1 cellular context compared by ENCODE assay signal in genomic region chr1:154961497-154962237, GRCh38.
TF ChIP-seq lines count a peak whose summit lies in the region.

PYGO2 (minus strand) TSS chr1:154961782; CDS start chr1:154961576, 206 bp downstream.

TF ChIP-seq in HepG2, 621 proteins besides CTCF, POLR2A, EP300 and RAD21 (continued from another document and continues in another):
- TF ChIP-seq ZBTB8A (CRISPR knock-in tag; IDR thresholded peaks at IDR 0.05; ENCODE audit: borderline replicate concordance, low read depth) (peak; percentile 40; the same call in 1 of the 2 replicates), ZFP62 (CRISPR knock-in tag; IDR thresholded peaks at IDR 0.05) (0 out of 2 replicates have a peak, but pooled peaks have one; percentile 52), HBP1 (CRISPR knock-in tag; IDR thresholded peaks at IDR 0.05; ENCODE audit: low read depth) (no peak), HOXD1 (CRISPR knock-in tag; IDR thresholded peaks at IDR 0.05) (peak; percentile 88), GZF1 (CRISPR knock-in tag; IDR thresholded peaks at IDR 0.05) (no peak), ARID5B (CRISPR knock-in tag; IDR thresholded peaks at IDR 0.05) (peak; percentile 18; the same call in 1 of the 2 replicates), ATF1 (CRISPR knock-in tag; IDR thresholded peaks at IDR 0.05) (no peak), TFDP2 (CRISPR knock-in tag; IDR thresholded peaks at IDR 0.05) (peak; percentile 64; the same call in 1 of the 2 replicates), ZNF275 (CRISPR knock-in tag; IDR thresholded peaks at IDR 0.05; ENCODE audit: borderline replicate concordance) (0 out of 2 replicates have a peak, but pooled peaks have one; percentile 48), CERS6 (CRISPR knock-in tag; IDR thresholded peaks at IDR 0.05) (no peak), PREB (CRISPR knock-in tag; IDR thresholded peaks at IDR 0.05) (0 out of 2 replicates have a peak, but pooled peaks have one; percentile 71), ZNF605 (CRISPR knock-in tag; IDR thresholded peaks at IDR 0.05) (peak; percentile 7; the same call in 1 of the 2 replicates), MEF2D (CRISPR knock-in tag; IDR thresholded peaks at IDR 0.05) (no peak), ZNF556 (CRISPR knock-in tag; IDR thresholded peaks at IDR 0.05; ENCODE audit: borderline replicate concordance) (peak; percentile 60; the same call in 1 of the 2 replicates), NR2C2 (CRISPR knock-in tag; IDR thresholded peaks at IDR 0.05; ENCODE audit: borderline replicate concordance) (peak; percentile 81), CBX1 (IDR thresholded peaks at IDR 0.05; ENCODE audit: low read depth) (no peak), ZNF709 (CRISPR knock-in tag; IDR thresholded peaks at IDR 0.05) (no peak; the same call in 1 of the 2 replicates), TARDBP (CRISPR knock-in tag; IDR thresholded peaks at IDR 0.05) (peak; percentile 50; the same call in 1 of the 2 replicates), CBFB (CRISPR knock-in tag; IDR thresholded peaks at IDR 0.05) (peak; percentile 84), MYPOP (CRISPR knock-in tag; IDR thresholded peaks at IDR 0.05) (peak; percentile 93), ZNF703 (CRISPR knock-in tag; IDR thresholded peaks at IDR 0.05; ENCODE audit: borderline replicate concordance) (0 out of 2 replicates have a peak, but pooled peaks have one; percentile 47), ZC3H13 (CRISPR knock-in tag; IDR thresholded peaks at IDR 0.05) (peak; percentile 94), ZSCAN12 (CRISPR knock-in tag; IDR thresholded peaks at IDR 0.05) (peak; percentile 87; the same call in 1 of the 2 replicates), BCLAF1 (IDR thresholded peaks at IDR 0.05) (no peak), PATZ1 (CRISPR knock-in tag; IDR thresholded peaks at IDR 0.05) (peak; percentile 97), REL (CRISPR knock-in tag; conservative IDR thresholded peaks at IDR 0.05) (0 out of 2 replicates have a peak, but pooled peaks have one; percentile 85), IRF2 (CRISPR knock-in tag; IDR thresholded peaks at IDR 0.05) (peak; percentile 67), ZNF558 (CRISPR knock-in tag; IDR thresholded peaks at IDR 0.05; ENCODE audit: borderline replicate concordance) (peak; percentile 44; the same call in 1 of the 2 replicates), ZKSCAN8 (CRISPR knock-in tag; IDR thresholded peaks at IDR 0.05; ENCODE audit: borderline replicate concordance) (peak; percentile 51; the same call in 1 of the 2 replicates), CCAR2 (optimal IDR thresholded peaks at IDR 0.05; ENCODE audit: low read depth, low read length) (no peak), DMAP1 (CRISPR knock-in tag; IDR thresholded peaks at IDR 0.05) (peak; percentile 50; the same call in 1 of the 2 replicates), ZNF7 (CRISPR knock-in tag; IDR thresholded peaks at IDR 0.05) (no peak), TEAD2 (CRISPR knock-in tag; IDR thresholded peaks at IDR 0.05) (0 out of 2 replicates have a peak, but pooled peaks have one; percentile 16), MAFG (CRISPR knock-in tag; IDR thresholded peaks at IDR 0.05) (no peak), LBX2 (CRISPR knock-in tag; IDR thresholded peaks at IDR 0.05; ENCODE audit: borderline replicate concordance) (peak; percentile 76; the same call in 1 of the 2 replicates), HNF1A (IDR thresholded peaks at IDR 0.05; ENCODE audit: low read depth) (no peak), HNF1A (CRISPR knock-in tag; IDR thresholded peaks at IDR 0.05; ENCODE audit: borderline replicate concordance) (peak; percentile 44; the same call in 1 of the 2 replicates)
